Comparison of ENCODE assay signal across 6 cellular contexts in genomic region chr5:32453916-32454315, GRCh38.
"Had no signal": no experiment of that assay in that cellular context is flagged by ENCODE, and none has a peak within 500 bp of the region (broad histone marks: within the 10 kb centered on the region; RNA-seq: fewer than 3 reads in every experiment).

No MANE protein-coding gene starts in this region.

- H3K27ac ChIP-seq: HL-60 had no signal

- DNase-seq: IMR-90, KBM-7, KG1 had no signal

- H3K4me3 ChIP-seq: K562 had no signal

- ATAC-seq: HepG2, K562 had no signal
